In genomic region chr1:194181845-194182244, GRCh38 we compare ENCODE assay signal across 8 cellular contexts.
"Had no signal": no experiment of that assay in that cellular context is flagged by ENCODE, and none has a peak within 500 bp of the region (broad histone marks: within the 10 kb centered on the region; RNA-seq: fewer than 3 reads in every experiment).

No MANE protein-coding gene starts in this region.

- H3K27me3 Mint-ChIP-seq: IgD-negative memory B cell had no signal

- H3K4me3 ChIP-seq: GM23338, HAP-1 had no signal

- H3K36me3 ChIP-seq: HAP-1 had no signal

- H3K4me1 Mint-ChIP-seq: GM23338, IgD-negative memory B cell had no signal

- H3K27ac Mint-ChIP-seq: GM23338, HFFc6, IgD-negative memory B cell had no signal

- H3K4me2 ChIP-seq: GM23338, KMS-11 had no signal

- ATAC-seq: GM23338, HCT116 had no signal

- H3K4me1 ChIP-seq: HAP-1 had no signal

- H3K4me3 Mint-ChIP-seq: GM23338, HFFc6, IgD-negative memory B cell had no signal

- H3K9me3 ChIP-seq: HAP-1 had no signal

- H2AFZ ChIP-seq: GM23338 had no signal

- DNase-seq: H7, HFFc6, KBM-7 had no signal

- H3K9ac ChIP-seq: KMS-11 had no signal

- H3K9me3 Mint-ChIP-seq: HFFc6, IgD-negative memory B cell had no signal

- H3K36me3 Mint-ChIP-seq: IgD-negative memory B cell had no signal

- H3K27ac ChIP-seq: KMS-11 had no signal
